1 cellular context compared by ENCODE assay signal in the genomic region with DNA sequence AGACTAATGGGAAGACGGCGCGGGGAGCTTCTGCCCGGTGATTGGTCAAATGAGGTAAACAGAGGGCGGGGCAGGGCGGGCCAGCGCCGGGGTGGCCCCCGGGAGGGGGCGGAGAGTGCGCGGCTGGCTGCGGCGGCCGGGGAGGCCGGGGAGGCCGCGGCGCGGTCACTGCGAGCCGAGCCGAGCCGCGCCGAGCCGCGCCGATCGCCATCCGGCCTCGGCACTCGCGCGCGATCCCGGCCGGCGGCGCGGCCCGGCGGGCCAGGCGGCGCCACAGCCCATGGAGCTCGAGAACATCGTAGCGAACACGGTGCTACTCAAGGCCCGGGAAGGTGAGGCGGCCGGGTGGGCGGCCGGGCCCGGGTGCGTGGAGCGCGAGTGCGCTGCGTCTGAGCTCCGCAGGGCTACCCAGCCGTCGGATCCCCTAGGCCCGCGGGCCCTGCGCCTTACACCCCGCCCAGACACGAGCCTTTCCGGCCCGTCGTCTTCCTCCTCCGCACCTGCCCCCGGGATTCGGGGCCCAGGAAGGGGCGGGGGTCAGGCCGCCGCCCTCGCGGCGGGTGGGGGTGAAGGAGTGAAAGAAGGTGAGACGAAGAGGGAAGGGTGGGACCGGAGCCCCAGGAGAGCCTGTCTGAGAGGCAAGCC.
TF ChIP-seq lines count a peak whose summit lies in the region.

Gene GRK6, plus strand, starts transcription at position 111 of the 645 bp plus-strand sequence. Its CDS starts 170 bp downstream, at position 281.

TF ChIP-seq in SK-N-SH treated with all-trans-retinoic acid at 6 μM for 48 hours, 23 proteins besides CTCF, POLR2A, EP300 and RAD21 (continued from another document):
- TF ChIP-seq, protein P1, sequence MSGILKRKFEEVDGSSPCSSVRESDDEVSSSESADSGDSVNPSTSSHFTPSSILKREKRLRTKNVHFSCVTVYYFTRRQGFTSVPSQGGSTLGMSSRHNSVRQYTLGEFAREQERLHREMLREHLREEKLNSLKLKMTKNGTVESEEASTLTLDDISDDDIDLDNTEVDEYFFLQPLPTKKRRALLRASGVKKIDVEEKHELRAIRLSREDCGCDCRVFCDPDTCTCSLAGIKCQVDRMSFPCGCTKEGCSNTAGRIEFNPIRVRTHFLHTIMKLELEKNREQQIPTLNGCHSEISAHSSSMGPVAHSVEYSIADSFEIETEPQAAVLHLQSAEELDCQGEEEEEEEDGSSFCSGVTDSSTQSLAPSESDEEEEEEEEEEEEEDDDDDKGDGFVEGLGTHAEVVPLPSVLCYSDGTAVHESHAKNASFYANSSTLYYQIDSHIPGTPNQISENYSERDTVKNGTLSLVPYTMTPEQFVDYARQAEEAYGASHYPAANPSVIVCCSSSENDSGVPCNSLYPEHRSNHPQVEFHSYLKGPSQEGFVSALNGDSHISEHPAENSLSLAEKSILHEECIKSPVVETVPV (CRISPR knock-in tag; IDR thresholded peaks at IDR 0.05) = no peak
